ENCODE assay signal across 9 cellular contexts in the genomic region with DNA sequence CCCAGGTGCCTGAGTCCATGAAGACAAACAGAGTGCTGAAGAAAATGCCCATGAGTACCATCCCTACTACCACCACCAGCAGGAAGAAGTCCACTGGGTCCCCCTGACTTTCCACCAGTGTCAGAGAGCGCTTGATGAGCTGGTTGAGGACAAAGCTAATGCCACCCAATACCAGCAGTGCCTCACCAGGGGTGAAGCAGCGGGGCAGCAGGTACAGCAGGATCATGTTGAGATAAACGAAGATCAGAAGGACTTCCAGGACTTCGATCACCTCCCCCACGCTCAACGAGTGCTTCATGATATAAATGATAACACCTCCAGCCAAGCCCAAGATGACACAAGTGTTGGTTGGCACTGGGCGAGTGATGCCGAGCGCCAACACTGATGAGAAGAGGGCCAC. TPM values are rescaled to one million over a fixed set of nuclear protein-coding genes. Genes with fewer than 3 reads are reported as not detected.
DNase-seq lines count a peak whose midpoint lies in the region; ATAC-seq, FAIRE-seq and TF ChIP-seq lines count a peak whose summit lies in the region.
"Had no signal": no experiment of that assay in that cellular context is flagged by ENCODE, and none has a peak within 500 bp of the region (broad histone marks: within the 10 kb centered on the region; RNA-seq: fewer than 3 reads in every experiment).

No MANE protein-coding gene starts in this region.

- peak overlapping the region; percentile 98 for H3K27ac Mint-ChIP-seq in activated naive CD8-positive, alpha-beta T cell treated with anti-CD3 and anti-CD28 coated beads for 36 hours
- peak overlapping the region; percentile 95 to 98 (median 97) for H3K27ac Mint-ChIP-seq in immature natural killer cell

- H3K4me2 ChIP-seq in SK-N-SH, result peak overlapping the region; percentile 99

- H3K27me3 ChIP-seq in SK-N-SH (ENCODE audit: insufficient read depth) (no peaks in the 10 kb centered on the region), stomach smooth muscle (ENCODE audit: control insufficient read depth in 1 of 2, insufficient read depth in 2 of 2, low read length in 2 of 2) (no peaks in the 10 kb centered on the region)

- no peak for DNase-seq in SK-N-SH
- DNase-seq in activated naive CD8-positive, alpha-beta T cell treated with anti-CD3 and anti-CD28 coated beads for 36 hours, result no peak
- DNase-seq in immature natural killer cell, result no peak
- DNase-seq in D721Med (ENCODE audit: insufficient read length, low spot score), result no peak

- H3K4me3 ChIP-seq in SK-N-SH (ENCODE audit: low read depth in 2 of 2, low read length in 1 of 2), result peak overlapping the region; percentile 79 to 99
- H3K4me3 ChIP-seq in stomach smooth muscle (ENCODE audit: low read length in 2 of 2), result peak overlapping the region; percentile 74 to 91

- FAIRE-seq in D721Med (lab: Jason Lieb, UNC), result no peak

- H3K4me1 ChIP-seq in SK-N-SH (ENCODE audit: control insufficient read depth in 1 of 2, insufficient read depth in 2 of 2, low read depth in 1 of 2, low read length in 1 of 2) (peaks cover 0 to 11% of the 10 kb centered on the region in 2 experiments; a peak in 2 of 4 replicates), stomach smooth muscle (ENCODE audit: control insufficient read depth, insufficient read depth, low read length) (peaks cover 29% of the 10 kb centered on the region)

- ATAC-seq in SK-N-SH treated with all-trans-retinoic acid at 6 μM for 48 hours (no peak), HG02870 (IDR thresholded peaks at IDR 0.05; ENCODE audit: unreplicated experiment) (no peak), HG03565 (IDR thresholded peaks at IDR 0.05; ENCODE audit: unreplicated experiment) (no peak)

- peaks cover 40% of the 10 kb centered on the region for H3K79me2 ChIP-seq in SK-N-SH (ENCODE audit: insufficient read depth)

- H3K9me2 ChIP-seq in SK-N-SH, result no peaks in the 10 kb centered on the region

- peak overlapping the region; percentile 97 for H3K4me3 Mint-ChIP-seq in activated naive CD8-positive, alpha-beta T cell treated with anti-CD3 and anti-CD28 coated beads for 36 hours
- H3K4me3 Mint-ChIP-seq in immature natural killer cell, result peak overlapping the region; percentile 97 to 99 (median 99)

- no peak for TF ChIP-seq RAD21 in SK-N-SH (IDR thresholded peaks at IDR 0.05; ENCODE audit: low read length)

- peaks cover 16% of the 10 kb centered on the region for H3F3A ChIP-seq in SK-N-SH (replicated peaks; ENCODE audit: insufficient read depth)

- 62% methylated on average over 9 of the region's 9 CpGs for whole genome bisulfite sequencing in SK-N-SH (ENCODE audit: low lambda C conversion rate)

- H4K20me1 ChIP-seq in SK-N-SH (ENCODE audit: insufficient read depth), result no peaks in the 10 kb centered on the region

- peaks cover 28% of the 10 kb centered on the region for H3K36me3 Mint-ChIP-seq in activated naive CD8-positive, alpha-beta T cell treated with anti-CD3 and anti-CD28 coated beads for 36 hours
- H3K36me3 Mint-ChIP-seq in immature natural killer cell, result peaks cover 0 to 6% (median 4%) of the 10 kb centered on the region in 3 donors

- H3K9me3 Mint-ChIP-seq in activated naive CD8-positive, alpha-beta T cell treated with anti-CD3 and anti-CD28 coated beads for 36 hours, result no peaks in the 10 kb centered on the region
- H3K9me3 Mint-ChIP-seq in immature natural killer cell, result no peaks in the 10 kb centered on the region

- H3K9me3 ChIP-seq in SK-N-SH (no peaks in the 10 kb centered on the region), stomach smooth muscle (ENCODE audit: control insufficient read depth in 2 of 2, low read length in 2 of 2) (no peaks in the 10 kb centered on the region)

- H3K36me3 ChIP-seq in SK-N-SH (replicated peaks in 1 of 2; ENCODE audit: control insufficient read depth in 1 of 2, insufficient read depth in 2 of 2, low read length in 1 of 2) (peaks cover 14 to 18% of the 10 kb centered on the region in 2 experiments), stomach smooth muscle (ENCODE audit: control insufficient read depth in 2 of 2, insufficient read depth in 2 of 2, low read length in 2 of 2) (peaks cover 2 to 13% of the 10 kb centered on the region in 2 donors)

- CTCF ChIA-PET in SK-N-SH (lab: Yijun Ruan, JAX), result no interaction called here

- H3K4me1 Mint-ChIP-seq in activated naive CD8-positive, alpha-beta T cell treated with anti-CD3 and anti-CD28 coated beads for 36 hours, result peaks cover 22% of the 10 kb centered on the region
- peaks cover 28 to 33% of the 10 kb centered on the region in 2 donors for H3K4me1 Mint-ChIP-seq in immature natural killer cell

- POLR2A ChIA-PET in SK-N-SH (lab: Yijun Ruan, JAX), result no interaction called here

- H3K27me3 Mint-ChIP-seq in activated naive CD8-positive, alpha-beta T cell treated with anti-CD3 and anti-CD28 coated beads for 36 hours, result no peaks in the 10 kb centered on the region
- H3K27me3 Mint-ChIP-seq in immature natural killer cell (ENCODE audit: low read depth in 3 of 3), result peaks cover 7 to 14% (median 8%) of the 10 kb centered on the region in 3 donors

- H3K27ac ChIP-seq in SK-N-SH (ENCODE audit: low read depth in 2 of 2, low read length in 1 of 2) (no peak overlapping the region; a peak in 1 of 4 replicates), stomach smooth muscle (ENCODE audit: low read length) (peak overlapping the region; percentile 88)

- TF ChIP-seq EP300 in SK-N-SH (IDR thresholded peaks at IDR 0.05; ENCODE audit: borderline replicate concordance in 1 of 2, low read depth in 1 of 2, low read length in 1 of 2), result no peak

- 0 out of 2 replicates have a peak overlapping the region, but pooled peaks have one; percentile 86 for H2AFZ ChIP-seq in SK-N-SH (ENCODE audit: low read depth)

- TF ChIP-seq CTCF in SK-N-SH (IDR thresholded peaks at IDR 0.05) (no peak), D721Med (IDR thresholded peaks at IDR 0.05; ENCODE audit: insufficient read depth, missing control alignments) (no peak)

- H3K9ac ChIP-seq in SK-N-SH, result peak overlapping the region; percentile 96; the same call in 1 of the 2 replicates
- peak overlapping the region in 1 of 2 donors; percentile 88 for H3K9ac ChIP-seq in stomach smooth muscle (ENCODE audit: low read length in 2 of 2)

TF ChIP-seq in SK-N-SH, 30 proteins besides CTCF, POLR2A, EP300 and RAD21 (continues in another document):
- no peak for TF ChIP-seq FOXM1 (IDR thresholded peaks at IDR 0.05; ENCODE audit: low read depth)
- TF ChIP-seq TAF1 (IDR thresholded peaks at IDR 0.05; ENCODE audit: borderline replicate concordance, low read depth, low read length), result no peak
- TF ChIP-seq MEF2A (IDR thresholded peaks at IDR 0.05; ENCODE audit: borderline replicate concordance, low read depth), result no peak
- TF ChIP-seq ELF1 (IDR thresholded peaks at IDR 0.05), result no peak
- no peak for TF ChIP-seq JUND (IDR thresholded peaks at IDR 0.05)
- TF ChIP-seq TEAD4 (IDR thresholded peaks at IDR 0.05; ENCODE audit: borderline replicate concordance, insufficient read depth), result no peak
- no peak for TF ChIP-seq MXI1 (IDR thresholded peaks at IDR 0.05; ENCODE audit: low read depth, low read length)
- TF ChIP-seq RCOR1 (IDR thresholded peaks at IDR 0.05; ENCODE audit: low read length), result no peak
- no peak for TF ChIP-seq GATA2 (CRISPR knock-in tag; IDR thresholded peaks at IDR 0.05)
- no peak for TF ChIP-seq USF2 (IDR thresholded peaks at IDR 0.05; ENCODE audit: borderline replicate concordance, low read depth, low read length)

TF ChIP-seq in SK-N-SH treated with all-trans-retinoic acid at 6 μM for 48 hours, 23 proteins besides CTCF, POLR2A, EP300 and RAD21:
- no peak for TF ChIP-seq GLIS3 (CRISPR knock-in tag; IDR thresholded peaks at IDR 0.05)
- TF ChIP-seq TOX (CRISPR knock-in tag; IDR thresholded peaks at IDR 0.05; ENCODE audit: borderline replicate concordance), result no peak
- no peak for TF ChIP-seq BACH2 (CRISPR knock-in tag; IDR thresholded peaks at IDR 0.05; ENCODE audit: borderline replicate concordance)

RNA-seq across cellular contexts. Expression of gene DOLK, which starts 0.9 kb away (rescaled TPM):
- polyA plus RNA-seq in SK-N-SH (2012; rRNA removed) (23.1 and 31.7 TPM in 2 replicates), immature natural killer cell (10 to 100 TPM in 1 of 3 donors, 1 to 10 TPM in 2; 9.5 to 18.0 (median 10.0) TPM)
- polyA plus RNA-seq in SK-N-SH (2012; cell fraction: cytosol; rRNA removed), result 15.8 and 23.1 TPM in 2 replicates
- 12.1 and 15.0 TPM in 2 replicates for polyA plus RNA-seq in SK-N-SH (2012; cell fraction: nucleus; rRNA removed)
- 10 to 100 TPM; 10.1 to 11.3 TPM for total RNA-seq in activated naive CD8-positive, alpha-beta T cell treated with anti-CD3 and anti-CD28 coated beads for 36 hours

RNA-seq across cellular contexts. Expression of gene NUP188, which starts 1.0 kb away (rescaled TPM):
- 41.5 and 49.5 TPM in 2 replicates for polyA plus RNA-seq in SK-N-SH (2012; rRNA removed)
- polyA plus RNA-seq in SK-N-SH (2012; cell fraction: cytosol; rRNA removed), result 19.7 and 29.6 TPM in 2 replicates
- 74.3 and 77.1 TPM in 2 replicates for polyA plus RNA-seq in SK-N-SH (2012; cell fraction: nucleus; rRNA removed)
- total RNA-seq in activated naive CD8-positive, alpha-beta T cell treated with anti-CD3 and anti-CD28 coated beads for 36 hours, result 100 to 1,000 TPM; 128 to 130 TPM
- polyA plus RNA-seq in immature natural killer cell, result 10 to 100 TPM; 12.2 to 31.8 (median 18.6) TPM

RNA-seq across cellular contexts. Expression of gene PHYHD1, which starts 25.8 kb away (rescaled TPM):
- 0.19 TPM in 1 of 2 replicates, not detected in the other for polyA plus RNA-seq in SK-N-SH (2012; rRNA removed)
- not detected in 2 replicates for polyA plus RNA-seq in SK-N-SH (2012; cell fraction: cytosol; rRNA removed)
- polyA plus RNA-seq in SK-N-SH (2012; cell fraction: nucleus; rRNA removed), result 0.26 and 0.49 TPM in 2 replicates
- under 1 TPM; 0.49 to 0.52 TPM for total RNA-seq in activated naive CD8-positive, alpha-beta T cell treated with anti-CD3 and anti-CD28 coated beads for 36 hours
- polyA plus RNA-seq in immature natural killer cell, result 1 to 10 TPM; 2.7 to 7.1 (median 4.1) TPM
- total RNA-seq: activated CD8-positive, alpha-beta memory T cell treated with anti-CD3 and anti-CD28 coated beads for 36 hours had no signal
